8 cellular contexts compared by ENCODE assay signal in the genomic region with DNA sequence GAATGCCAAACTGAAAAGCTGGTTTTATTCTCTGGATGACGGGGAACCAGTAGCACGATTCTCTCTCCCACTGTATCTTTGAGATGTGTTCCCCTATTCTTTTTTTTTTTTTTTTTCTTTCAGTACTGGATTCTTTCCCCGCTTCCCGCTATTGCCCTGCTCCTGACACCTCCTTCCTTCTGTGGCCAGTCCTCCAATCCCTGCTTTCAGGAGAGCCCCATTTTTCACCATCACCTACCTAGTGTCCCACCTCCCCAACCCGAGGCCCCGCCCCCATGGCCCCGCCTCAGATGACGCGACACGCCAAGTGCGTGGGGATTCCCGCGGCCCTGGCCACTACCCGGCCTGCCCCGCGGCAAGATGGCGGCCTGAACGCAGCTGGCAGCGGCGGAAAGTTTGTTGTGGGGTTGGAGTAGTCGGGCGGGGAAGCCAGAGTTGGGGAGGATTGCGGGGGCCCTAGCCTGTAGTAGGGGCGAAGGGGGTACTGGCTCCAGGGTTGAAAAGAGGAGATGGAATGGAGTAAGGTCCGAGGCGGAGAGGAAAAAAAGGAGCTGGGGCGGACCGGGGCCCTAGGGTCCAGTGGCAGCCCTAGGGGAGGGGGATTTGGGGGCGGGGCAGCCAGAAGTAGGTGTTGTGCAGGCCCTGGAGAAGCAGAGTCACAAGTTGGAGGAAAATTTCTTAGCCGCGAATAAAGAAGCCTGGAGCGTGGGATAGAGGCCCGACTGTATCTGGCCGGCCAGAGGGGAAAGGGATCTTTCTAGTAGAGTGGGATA. TPM values are rescaled to one million over a fixed set of nuclear protein-coding genes. Genes with fewer than 3 reads are reported as not detected.
DNase-seq lines count a peak whose midpoint lies in the region; TF ChIP-seq lines count a peak whose summit lies in the region.

A gene with protein sequence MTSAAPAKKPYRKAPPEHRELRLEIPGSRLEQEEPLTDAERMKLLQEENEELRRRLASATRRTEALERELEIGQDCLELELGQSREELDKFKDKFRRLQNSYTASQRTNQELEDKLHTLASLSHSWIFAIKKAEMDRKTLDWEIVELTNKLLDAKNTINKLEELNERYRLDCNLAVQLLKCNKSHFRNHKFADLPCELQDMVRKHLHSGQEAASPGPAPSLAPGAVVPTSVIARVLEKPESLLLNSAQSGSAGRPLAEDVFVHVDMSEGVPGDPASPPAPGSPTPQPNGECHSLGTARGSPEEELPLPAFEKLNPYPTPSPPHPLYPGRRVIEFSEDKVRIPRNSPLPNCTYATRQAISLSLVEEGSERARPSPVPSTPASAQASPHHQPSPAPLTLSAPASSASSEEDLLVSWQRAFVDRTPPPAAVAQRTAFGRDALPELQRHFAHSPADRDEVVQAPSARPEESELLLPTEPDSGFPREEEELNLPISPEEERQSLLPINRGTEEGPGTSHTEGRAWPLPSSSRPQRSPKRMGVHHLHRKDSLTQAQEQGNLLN (plus strand): TSS at position 336 of the 773 bp plus-strand sequence. CDS start 21,432 bp downstream, outside the sequence.

- no peak for TF ChIP-seq EP300 in suprapubic skin (IDR thresholded peaks at IDR 0.05)

- no peaks in the 10 kb centered on the region for H3K9me3 Mint-ChIP-seq in H9
- no peaks in the 10 kb centered on the region for H3K9me3 Mint-ChIP-seq in activated naive CD4-positive, alpha-beta T cell treated with anti-CD3 and anti-CD28 coated beads, Interleukin-2, amount 50 U/mL, for 24 hours

- H3K4me3 ChIP-seq in NB4 (ENCODE audit: low read depth, low read length) = peak within 1 kb of the TSS; percentile 93
- H3K4me3 ChIP-seq in suprapubic skin = peak within 1 kb of the TSS; percentile 66

- peak within 1 kb of the TSS; percentile 81 for H3K4me2 ChIP-seq in H9 (ENCODE audit: insufficient read depth, insufficient read length, low read length)

- peaks cover 39 to 47% of the 10 kb centered on the region in 2 experiments for H3K4me1 Mint-ChIP-seq in H9
- H3K4me1 Mint-ChIP-seq in activated naive CD4-positive, alpha-beta T cell treated with anti-CD3 and anti-CD28 coated beads, Interleukin-2, amount 50 U/mL, for 24 hours = peaks cover 51% of the 10 kb centered on the region

- H2BK120ac ChIP-seq in H9 (ENCODE audit: low read depth, low read length, poor library complexity, severe bottlenecking) = no peak within 1 kb of the TSS

- no peak within 1 kb of the TSS for H2AK5ac ChIP-seq in H9 (ENCODE audit: insufficient read length, low read length)

- H3K4me3 Mint-ChIP-seq in H9 = peak within 1 kb of the TSS; percentile 87 to 95
- H3K4me3 Mint-ChIP-seq in activated naive CD4-positive, alpha-beta T cell treated with anti-CD3 and anti-CD28 coated beads, Interleukin-2, amount 50 U/mL, for 24 hours = peak within 1 kb of the TSS; percentile 94

- H3K36me3 Mint-ChIP-seq in H9 (ENCODE audit: insufficient read depth in 1 of 3, low read depth in 3 of 3) = peaks cover 0 to 3% (median 0%) of the 10 kb centered on the region in 3 experiments; a peak in 1 of 7 replicates
- H3K36me3 Mint-ChIP-seq in activated naive CD4-positive, alpha-beta T cell treated with anti-CD3 and anti-CD28 coated beads, Interleukin-2, amount 50 U/mL, for 24 hours = no peaks in the 10 kb centered on the region

- no CpG with 5 or more reads among the region's 34 CpGs for WGBS in H9 (ENCODE audit: extremely low coverage, insufficient read length, low lambda C conversion rate)
- WGBS in suprapubic skin = under 1% methylated on average over 34 of the region's 34 CpGs

- peak within 1 kb of the TSS; percentile 82 for H3K18ac ChIP-seq in H9 (ENCODE audit: insufficient read length, low read depth, low read length)

- no peak for TF ChIP-seq CTCF in H9 (conservative IDR thresholded peaks at IDR 0.05)
- no peak for TF ChIP-seq CTCF in NB4 (IDR thresholded peaks at IDR 0.05; ENCODE audit: low read depth, low read length)
- no peak for TF ChIP-seq CTCF in suprapubic skin (IDR thresholded peaks at IDR 0.05)

- H4K5ac ChIP-seq in H9 (ENCODE audit: insufficient read length, low read depth, low read length) = no peak within 1 kb of the TSS

- H3K4me1 ChIP-seq in H9 (ENCODE audit: insufficient read depth, low read length) (peaks cover 14% of the 10 kb centered on the region; the same call in 1 of the 2 replicates), suprapubic skin (peaks cover 46% of the 10 kb centered on the region)

- no peak within 1 kb of the TSS for H3K56ac ChIP-seq in H9 (ENCODE audit: insufficient read length, low read depth, low read length)

- H4K91ac ChIP-seq in H9 (ENCODE audit: insufficient read length, low read depth, low read length) = no peak within 1 kb of the TSS

- peak within 1 kb of the TSS; percentile 52 for H2AFZ ChIP-seq in H9 (ENCODE audit: low read length)

- H3K36me3 ChIP-seq in suprapubic skin = no peaks in the 10 kb centered on the region

- H2BK5ac ChIP-seq in H9 (ENCODE audit: insufficient read length, low read length) = no peak within 1 kb of the TSS

- TF ChIP-seq POLR2A in NB4 (IDR thresholded peaks at IDR 0.05; ENCODE audit: extremely low read depth, insufficient read length) = peak; percentile 78
- peak in 1 of 2 donors; percentile 66 for TF ChIP-seq POLR2A in suprapubic skin (IDR thresholded peaks at IDR 0.05)

- no peaks in the 10 kb centered on the region; the same call in 1 of the 2 replicates for H3K27me3 Mint-ChIP-seq in H9 (ENCODE audit: low read depth)
- no peaks in the 10 kb centered on the region for H3K27me3 Mint-ChIP-seq in activated naive CD4-positive, alpha-beta T cell treated with anti-CD3 and anti-CD28 coated beads, Interleukin-2, amount 50 U/mL, for 24 hours

- peak within 1 kb of the TSS; percentile 72 for H3K9ac ChIP-seq in H9 (ENCODE audit: extremely low read depth, insufficient read length, low read length)

- H3K9me3 ChIP-seq in H9 (ENCODE audit: control insufficient read depth, low read depth, low read length) (no peaks in the 10 kb centered on the region), suprapubic skin (no peaks in the 10 kb centered on the region)

- no peak within 1 kb of the TSS for H2BK12ac ChIP-seq in H9 (ENCODE audit: insufficient read length, low read depth, low read length)

- H4K8ac ChIP-seq in H9 (replicated peaks; ENCODE audit: insufficient read length, low read depth, low read length) = no peak within 1 kb of the TSS

- H3K4ac ChIP-seq in H9 (ENCODE audit: low read depth, low read length) = no peak within 1 kb of the TSS

- peaks cover 15% of the 10 kb centered on the region for H3K79me2 ChIP-seq in H9 (ENCODE audit: insufficient read depth, low read length)

- H3K23me2 ChIP-seq in H9 (ENCODE audit: insufficient read length, low read depth, low read length, poor library complexity, severe bottlenecking) = peaks cover 10% of the 10 kb centered on the region

- peak within 1 kb of the TSS; percentile 62 to 88 (median 85) for H3K27ac Mint-ChIP-seq in H9
- peak within 1 kb of the TSS; percentile 88 for H3K27ac Mint-ChIP-seq in activated naive CD4-positive, alpha-beta T cell treated with anti-CD3 and anti-CD28 coated beads, Interleukin-2, amount 50 U/mL, for 24 hours

- peak; percentile 66 for DNase-seq in ELF-1 (ENCODE audit: low read depth, low spot score)
- peak; percentile 96 for DNase-seq in H9
- DNase-seq in NB4 (ENCODE audit: low read depth) = peak; percentile 88
- DNase-seq in SKM-1 (lab: John Stamatoyannopoulos, UW; ENCODE audit: unreplicated experiment) = peak; percentile 64
- no peak for DNase-seq in glomerular endothelial cell (ENCODE audit: extremely low read depth, low read depth, low spot score)
- DNase-seq in occipital lobe (lab: John Stamatoyannopoulos, UW) = peak; percentile 89
- DNase-seq in suprapubic skin (ENCODE audit: low spot score in 2 of 2) = peak; percentile 95

- no peak within 1 kb of the TSS for H3T11ph ChIP-seq in H9 (ENCODE audit: low read length)

- peaks cover 7% of the 10 kb centered on the region for H3K79me1 ChIP-seq in H9 (ENCODE audit: insufficient read depth, low read depth, low read length, poor library complexity, severe bottlenecking)

- H3K27me3 ChIP-seq in H9 (ENCODE audit: insufficient read depth, low read length) (no peaks in the 10 kb centered on the region), suprapubic skin (no peaks in the 10 kb centered on the region)

- no peak within 1 kb of the TSS for H3K27ac ChIP-seq in H9 (ENCODE audit: insufficient read length, low read depth, low read length)
- peak within 1 kb of the TSS; percentile 75 for H3K27ac ChIP-seq in suprapubic skin

- H3K23ac ChIP-seq in H9 (ENCODE audit: insufficient read length, low read depth, low read length) = no peak within 1 kb of the TSS

- peak within 1 kb of the TSS; percentile 93 for H3K14ac ChIP-seq in H9 (ENCODE audit: insufficient read depth, low read length)

- no peak within 1 kb of the TSS for H2BK20ac ChIP-seq in H9 (ENCODE audit: low read depth, low read length, poor library complexity, severe bottlenecking)

- no peak within 1 kb of the TSS for H2BK15ac ChIP-seq in H9 (ENCODE audit: low read depth, low read length)

- no peaks in the 10 kb centered on the region for H4K20me1 ChIP-seq in H9 (ENCODE audit: control insufficient read depth, insufficient read depth, insufficient read length)

RNA-seq across cellular contexts. Expression of the gene that starts here (rescaled TPM):
- total RNA-seq in H9 (2021) (45.1 and 49.2 TPM in 2 replicates), glomerular endothelial cell (26.0 and 26.5 TPM in 2 replicates), occipital lobe (5.0 TPM), suprapubic skin (10 to 100 TPM; 17.8 to 32.4 (median 30.6) TPM)
